ENCODE assay signal across 1 cellular context in the genomic region with DNA sequence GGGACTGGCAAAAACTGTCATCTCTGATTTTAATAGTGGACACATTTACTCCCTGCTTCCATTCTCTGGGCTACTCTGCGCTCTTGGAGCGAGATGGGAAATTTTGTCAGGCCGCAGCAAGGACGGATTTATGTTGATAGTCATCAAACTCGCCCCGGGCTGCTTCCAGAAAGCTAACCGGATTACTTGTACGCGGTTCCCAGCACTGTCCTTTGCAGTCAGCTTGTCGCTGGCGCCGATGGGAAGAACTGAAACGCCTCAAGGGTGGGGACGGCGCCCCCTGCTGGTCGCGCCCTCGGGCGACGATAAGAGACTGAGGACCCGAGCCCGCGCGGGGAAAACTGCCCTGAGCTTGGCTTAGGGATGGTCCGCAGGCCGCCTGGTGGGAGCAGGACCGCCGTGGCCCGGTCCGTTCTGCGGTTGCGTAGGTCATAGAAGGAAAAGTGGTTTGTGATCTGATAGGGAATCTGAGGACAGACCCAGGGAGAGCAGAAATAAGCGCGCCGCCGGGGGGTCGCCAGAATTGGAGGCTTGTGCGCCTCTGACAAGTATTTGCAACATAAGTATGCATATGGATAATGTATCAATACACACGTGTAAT.
TF ChIP-seq lines count a peak whose summit lies in the region.

No MANE protein-coding gene starts in this region.

TF ChIP-seq in HepG2, 621 proteins besides CTCF, POLR2A, EP300 and RAD21 (continued from another document and continues in another):
- TF ChIP-seq, protein P1, sequence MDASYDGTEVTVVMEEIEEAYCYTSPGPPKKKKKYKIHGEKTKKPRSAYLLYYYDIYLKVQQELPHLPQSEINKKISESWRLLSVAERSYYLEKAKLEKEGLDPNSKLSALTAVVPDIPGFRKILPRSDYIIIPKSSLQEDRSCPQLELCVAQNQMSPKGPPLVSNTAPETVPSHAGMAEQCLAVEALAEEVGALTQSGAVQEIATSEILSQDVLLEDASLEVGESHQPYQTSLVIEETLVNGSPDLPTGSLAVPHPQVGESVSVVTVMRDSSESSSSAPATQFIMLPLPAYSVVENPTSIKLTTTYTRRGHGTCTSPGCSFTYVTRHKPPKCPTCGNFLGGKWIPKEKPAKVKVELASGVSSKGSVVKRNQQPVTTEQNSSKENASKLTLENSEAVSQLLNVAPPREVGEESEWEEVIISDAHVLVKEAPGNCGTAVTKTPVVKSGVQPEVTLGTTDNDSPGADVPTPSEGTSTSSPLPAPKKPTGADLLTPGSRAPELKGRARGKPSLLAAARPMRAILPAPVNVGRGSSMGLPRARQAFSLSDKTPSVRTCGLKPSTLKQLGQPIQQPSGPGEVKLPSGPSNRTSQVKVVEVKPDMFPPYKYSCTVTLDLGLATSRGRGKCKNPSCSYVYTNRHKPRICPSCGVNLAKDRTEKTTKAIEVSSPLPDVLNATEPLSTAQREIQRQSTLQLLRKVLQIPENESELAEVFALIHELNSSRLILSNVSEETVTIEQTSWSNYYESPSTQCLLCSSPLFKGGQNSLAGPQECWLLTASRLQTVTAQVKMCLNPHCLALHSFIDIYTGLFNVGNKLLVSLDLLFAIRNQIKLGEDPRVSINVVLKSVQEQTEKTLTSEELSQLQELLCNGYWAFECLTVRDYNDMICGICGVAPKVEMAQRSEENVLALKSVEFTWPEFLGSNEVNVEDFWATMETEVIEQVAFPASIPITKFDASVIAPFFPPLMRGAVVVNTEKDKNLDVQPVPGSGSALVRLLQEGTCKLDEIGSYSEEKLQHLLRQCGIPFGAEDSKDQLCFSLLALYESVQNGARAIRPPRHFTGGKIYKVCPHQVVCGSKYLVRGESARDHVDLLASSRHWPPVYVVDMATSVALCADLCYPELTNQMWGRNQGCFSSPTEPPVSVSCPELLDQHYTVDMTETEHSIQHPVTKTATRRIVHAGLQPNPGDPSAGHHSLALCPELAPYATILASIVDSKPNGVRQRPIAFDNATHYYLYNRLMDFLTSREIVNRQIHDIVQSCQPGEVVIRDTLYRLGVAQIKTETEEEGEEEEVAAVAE (CRISPR knock-in tag; IDR thresholded peaks at IDR 0.05; ENCODE audit: borderline replicate concordance) = 0 out of 2 replicates have a peak, but pooled peaks have one; percentile 50
- TF ChIP-seq ZNF274 (CRISPR knock-in tag; IDR thresholded peaks at IDR 0.05) (peak; percentile 59; the same call in 1 of the 2 replicates), ZNF225 (CRISPR knock-in tag; IDR thresholded peaks at IDR 0.05) (peak; percentile 86; the same call in 1 of the 2 replicates), ARHGAP35 (CRISPR knock-in tag; IDR thresholded peaks at IDR 0.05; ENCODE audit: borderline replicate concordance) (peak; percentile 90; the same call in 1 of the 2 replicates), PRDM10 (CRISPR knock-in tag; IDR thresholded peaks at IDR 0.05; ENCODE audit: low read depth) (peak; percentile 54; the same call in 1 of the 2 replicates), ZNF850 (CRISPR knock-in tag; conservative IDR thresholded peaks at IDR 0.05) (no peak), ZNF263 (CRISPR knock-in tag; IDR thresholded peaks at IDR 0.05) (peak; percentile 70; the same call in 1 of the 2 replicates), ZFP1 (CRISPR knock-in tag; IDR thresholded peaks at IDR 0.05) (0 out of 2 replicates have a peak, but pooled peaks have one; percentile 56), MEF2D (CRISPR knock-in tag; IDR thresholded peaks at IDR 0.05) (peak; percentile 72; the same call in 1 of the 2 replicates), ZBTB46 (CRISPR knock-in tag; IDR thresholded peaks at IDR 0.05; ENCODE audit: borderline replicate concordance) (no peak), FOXK2 (IDR thresholded peaks at IDR 0.05) (no peak), TFDP2 (CRISPR knock-in tag; IDR thresholded peaks at IDR 0.05) (peak; percentile 89), ZNF816 (CRISPR knock-in tag; IDR thresholded peaks at IDR 0.05; ENCODE audit: borderline replicate concordance) (peak; percentile 63), ZFP41 (CRISPR knock-in tag; IDR thresholded peaks at IDR 0.05; ENCODE audit: borderline replicate concordance) (no peak), ZNF382 (CRISPR knock-in tag; IDR thresholded peaks at IDR 0.05; ENCODE audit: borderline replicate concordance) (no peak)
- TF ChIP-seq, protein P2, sequence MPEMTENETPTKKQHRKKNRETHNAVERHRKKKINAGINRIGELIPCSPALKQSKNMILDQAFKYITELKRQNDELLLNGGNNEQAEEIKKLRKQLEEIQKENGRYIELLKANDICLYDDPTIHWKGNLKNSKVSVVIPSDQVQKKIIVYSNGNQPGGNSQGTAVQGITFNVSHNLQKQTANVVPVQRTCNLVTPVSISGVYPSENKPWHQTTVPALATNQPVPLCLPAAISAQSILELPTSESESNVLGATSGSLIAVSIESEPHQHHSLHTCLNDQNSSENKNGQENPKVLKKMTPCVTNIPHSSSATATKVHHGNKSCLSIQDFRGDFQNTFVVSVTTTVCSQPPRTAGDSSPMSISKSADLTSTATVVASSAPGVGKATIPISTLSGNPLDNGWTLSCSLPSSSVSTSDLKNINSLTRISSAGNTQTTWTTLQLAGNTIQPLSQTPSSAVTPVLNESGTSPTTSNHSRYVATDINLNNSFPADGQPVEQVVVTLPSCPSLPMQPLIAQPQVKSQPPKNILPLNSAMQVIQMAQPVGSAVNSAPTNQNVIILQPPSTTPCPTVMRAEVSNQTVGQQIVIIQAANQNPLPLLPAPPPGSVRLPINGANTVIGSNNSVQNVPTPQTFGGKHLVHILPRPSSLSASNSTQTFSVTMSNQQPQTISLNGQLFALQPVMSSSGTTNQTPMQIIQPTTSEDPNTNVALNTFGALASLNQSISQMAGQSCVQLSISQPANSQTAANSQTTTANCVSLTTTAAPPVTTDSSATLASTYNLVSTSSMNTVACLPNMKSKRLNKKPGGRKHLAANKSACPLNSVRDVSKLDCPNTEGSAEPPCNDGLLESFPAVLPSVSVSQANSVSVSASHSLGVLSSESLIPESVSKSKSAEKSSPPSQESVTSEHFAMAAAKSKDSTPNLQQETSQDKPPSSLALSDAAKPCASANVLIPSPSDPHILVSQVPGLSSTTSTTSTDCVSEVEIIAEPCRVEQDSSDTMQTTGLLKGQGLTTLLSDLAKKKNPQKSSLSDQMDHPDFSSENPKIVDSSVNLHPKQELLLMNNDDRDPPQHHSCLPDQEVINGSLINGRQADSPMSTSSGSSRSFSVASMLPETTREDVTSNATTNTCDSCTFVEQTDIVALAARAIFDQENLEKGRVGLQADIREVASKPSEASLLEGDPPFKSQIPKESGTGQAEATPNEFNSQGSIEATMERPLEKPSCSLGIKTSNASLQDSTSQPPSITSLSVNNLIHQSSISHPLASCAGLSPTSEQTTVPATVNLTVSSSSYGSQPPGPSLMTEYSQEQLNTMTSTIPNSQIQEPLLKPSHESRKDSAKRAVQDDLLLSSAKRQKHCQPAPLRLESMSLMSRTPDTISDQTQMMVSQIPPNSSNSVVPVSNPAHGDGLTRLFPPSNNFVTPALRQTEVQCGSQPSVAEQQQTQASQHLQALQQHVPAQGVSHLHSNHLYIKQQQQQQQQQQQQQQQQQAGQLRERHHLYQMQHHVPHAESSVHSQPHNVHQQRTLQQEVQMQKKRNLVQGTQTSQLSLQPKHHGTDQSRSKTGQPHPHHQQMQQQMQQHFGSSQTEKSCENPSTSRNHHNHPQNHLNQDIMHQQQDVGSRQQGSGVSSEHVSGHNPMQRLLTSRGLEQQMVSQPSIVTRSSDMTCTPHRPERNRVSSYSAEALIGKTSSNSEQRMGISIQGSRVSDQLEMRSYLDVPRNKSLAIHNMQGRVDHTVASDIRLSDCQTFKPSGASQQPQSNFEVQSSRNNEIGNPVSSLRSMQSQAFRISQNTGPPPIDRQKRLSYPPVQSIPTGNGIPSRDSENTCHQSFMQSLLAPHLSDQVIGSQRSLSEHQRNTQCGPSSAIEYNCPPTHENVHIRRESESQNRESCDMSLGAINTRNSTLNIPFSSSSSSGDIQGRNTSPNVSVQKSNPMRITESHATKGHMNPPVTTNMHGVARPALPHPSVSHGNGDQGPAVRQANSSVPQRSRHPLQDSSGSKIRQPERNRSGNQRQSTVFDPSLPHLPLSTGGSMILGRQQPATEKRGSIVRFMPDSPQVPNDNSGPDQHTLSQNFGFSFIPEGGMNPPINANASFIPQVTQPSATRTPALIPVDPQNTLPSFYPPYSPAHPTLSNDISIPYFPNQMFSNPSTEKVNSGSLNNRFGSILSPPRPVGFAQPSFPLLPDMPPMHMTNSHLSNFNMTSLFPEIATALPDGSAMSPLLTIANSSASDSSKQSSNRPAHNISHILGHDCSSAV (CRISPR knock-in tag; IDR thresholded peaks at IDR 0.05; ENCODE audit: borderline replicate concordance) = no peak; the same call in 1 of the 2 replicates
- TF ChIP-seq, protein P3, sequence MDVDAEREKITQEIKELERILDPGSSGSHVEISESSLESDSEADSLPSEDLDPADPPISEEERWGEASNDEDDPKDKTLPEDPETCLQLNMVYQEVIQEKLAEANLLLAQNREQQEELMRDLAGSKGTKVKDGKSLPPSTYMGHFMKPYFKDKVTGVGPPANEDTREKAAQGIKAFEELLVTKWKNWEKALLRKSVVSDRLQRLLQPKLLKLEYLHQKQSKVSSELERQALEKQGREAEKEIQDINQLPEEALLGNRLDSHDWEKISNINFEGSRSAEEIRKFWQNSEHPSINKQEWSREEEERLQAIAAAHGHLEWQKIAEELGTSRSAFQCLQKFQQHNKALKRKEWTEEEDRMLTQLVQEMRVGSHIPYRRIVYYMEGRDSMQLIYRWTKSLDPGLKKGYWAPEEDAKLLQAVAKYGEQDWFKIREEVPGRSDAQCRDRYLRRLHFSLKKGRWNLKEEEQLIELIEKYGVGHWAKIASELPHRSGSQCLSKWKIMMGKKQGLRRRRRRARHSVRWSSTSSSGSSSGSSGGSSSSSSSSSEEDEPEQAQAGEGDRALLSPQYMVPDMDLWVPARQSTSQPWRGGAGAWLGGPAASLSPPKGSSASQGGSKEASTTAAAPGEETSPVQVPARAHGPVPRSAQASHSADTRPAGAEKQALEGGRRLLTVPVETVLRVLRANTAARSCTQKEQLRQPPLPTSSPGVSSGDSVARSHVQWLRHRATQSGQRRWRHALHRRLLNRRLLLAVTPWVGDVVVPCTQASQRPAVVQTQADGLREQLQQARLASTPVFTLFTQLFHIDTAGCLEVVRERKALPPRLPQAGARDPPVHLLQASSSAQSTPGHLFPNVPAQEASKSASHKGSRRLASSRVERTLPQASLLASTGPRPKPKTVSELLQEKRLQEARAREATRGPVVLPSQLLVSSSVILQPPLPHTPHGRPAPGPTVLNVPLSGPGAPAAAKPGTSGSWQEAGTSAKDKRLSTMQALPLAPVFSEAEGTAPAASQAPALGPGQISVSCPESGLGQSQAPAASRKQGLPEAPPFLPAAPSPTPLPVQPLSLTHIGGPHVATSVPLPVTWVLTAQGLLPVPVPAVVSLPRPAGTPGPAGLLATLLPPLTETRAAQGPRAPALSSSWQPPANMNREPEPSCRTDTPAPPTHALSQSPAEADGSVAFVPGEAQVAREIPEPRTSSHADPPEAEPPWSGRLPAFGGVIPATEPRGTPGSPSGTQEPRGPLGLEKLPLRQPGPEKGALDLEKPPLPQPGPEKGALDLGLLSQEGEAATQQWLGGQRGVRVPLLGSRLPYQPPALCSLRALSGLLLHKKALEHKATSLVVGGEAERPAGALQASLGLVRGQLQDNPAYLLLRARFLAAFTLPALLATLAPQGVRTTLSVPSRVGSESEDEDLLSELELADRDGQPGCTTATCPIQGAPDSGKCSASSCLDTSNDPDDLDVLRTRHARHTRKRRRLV (CRISPR knock-in tag; IDR thresholded peaks at IDR 0.05) = no peak
